Comparison of ENCODE assay signal across 21 cellular contexts in the genomic region with DNA sequence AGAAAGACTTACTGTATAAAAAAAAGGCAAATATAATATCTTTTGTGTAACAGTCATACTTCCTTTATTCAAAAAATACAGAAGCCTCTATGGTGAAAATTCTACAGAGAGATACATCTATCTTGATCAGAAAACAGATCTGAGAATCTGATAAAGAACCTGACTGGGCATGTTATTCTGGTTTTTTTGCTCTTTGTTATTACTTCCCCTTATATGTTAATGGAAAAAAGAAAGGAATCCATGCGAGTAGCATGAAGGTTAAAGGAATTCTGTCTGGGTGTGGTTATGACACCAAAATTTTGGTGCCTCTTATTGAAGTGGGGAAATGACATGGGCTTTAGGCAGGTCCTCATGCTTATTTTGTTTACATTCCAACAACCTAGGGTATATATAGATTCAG.
"Had no signal": no experiment of that assay in that cellular context is flagged by ENCODE, and none has a peak within 500 bp of the region (broad histone marks: within the 10 kb centered on the region; RNA-seq: fewer than 3 reads in every experiment).

No MANE protein-coding gene starts in this region.

- H3K9me3 Mint-ChIP-seq: endodermal cell had no signal

- H3K4me3 Mint-ChIP-seq: dendritic cell treated with granulocyte-macrophage colony-stimulating factor and Interleukin-4, amounts not matched to agents 40 ng/mL and 50 ng/mL, for 4 days; effector memory CD8-positive, alpha-beta T cell; endodermal cell; mesothelial cell of epicardium; naive B cell had no signal

- H3K27me3 ChIP-seq: esophagus squamous epithelium, gastrocnemius medialis, heart right ventricle, left lung had no signal

- H3K36me3 Mint-ChIP-seq: mesothelial cell of epicardium, naive B cell had no signal

- H3K27ac Mint-ChIP-seq: dendritic cell treated with granulocyte-macrophage colony-stimulating factor and Interleukin-4, amounts not matched to agents 40 ng/mL and 50 ng/mL, for 4 days; effector memory CD8-positive, alpha-beta T cell; endodermal cell; mesothelial cell of epicardium; naive B cell had no signal

- DNase-seq: effector CD8-positive, alpha-beta T cell; effector memory CD8-positive, alpha-beta T cell; endodermal cell; erythroblast; esophagus squamous epithelium; foreskin fibroblast; gastrocnemius medialis; glutamatergic neuron; head of caudate nucleus; heart right ventricle; hippocampal formation; left cardiac atrium; left lung; left ventricle myocardium superior; lower lobe of right lung; mesenchymal stem cell; mucosa of descending colon; naive B cell had no signal

- H3K36me3 ChIP-seq: esophagus squamous epithelium, gastrocnemius medialis, heart right ventricle, left lung, lower lobe of right lung had no signal

- H3K4me3 ChIP-seq: coronary artery, esophagus squamous epithelium, gastrocnemius medialis, heart right ventricle, left lung, lower lobe of right lung, mucosa of descending colon had no signal

- H3K27ac ChIP-seq: coronary artery, esophagus squamous epithelium, gastrocnemius medialis, heart right ventricle, left lung, lower lobe of right lung had no signal

- H3K27me3 Mint-ChIP-seq: dendritic cell treated with granulocyte-macrophage colony-stimulating factor and Interleukin-4, amounts not matched to agents 40 ng/mL and 50 ng/mL, for 4 days; effector memory CD8-positive, alpha-beta T cell; naive B cell had no signal

- H3K4me1 Mint-ChIP-seq: endodermal cell, naive B cell had no signal

- H3K4me1 ChIP-seq: gastrocnemius medialis, heart right ventricle, left lung, lower lobe of right lung had no signal
